ENCODE assay signal across 8 cellular contexts in genomic region chr14:104799657-104800599, GRCh38.
DNase-seq lines count a peak whose midpoint lies in the region; ATAC-seq and TF ChIP-seq lines count a peak whose summit lies in the region.

No MANE protein-coding gene starts in this region.

- TF ChIP-seq POLR2A in erythroblast (IDR thresholded peaks at IDR 0.05; ENCODE audit: low read length), result no peak

- H3K4me3 ChIP-seq in GM12864 (ENCODE audit: low read depth, low read length), result peak overlapping the region; percentile 78; the same call in 1 of the 2 replicates
- H3K4me3 ChIP-seq in mucosa of stomach (ENCODE audit: low read length), result no peak overlapping the region

- ATAC-seq in HG02588 (IDR thresholded peaks at IDR 0.05; ENCODE audit: unreplicated experiment), result peak; percentile 42

- peaks cover 60% of the 10 kb centered on the region for H3K4me1 ChIP-seq in mucosa of stomach (ENCODE audit: control insufficient read depth, insufficient read depth, low read length)

- H3K9me3 ChIP-seq in mucosa of stomach (ENCODE audit: control insufficient read depth, low read length), result no peaks in the 10 kb centered on the region

- no peaks in the 10 kb centered on the region for H3K36me3 ChIP-seq in mucosa of stomach (ENCODE audit: control insufficient read depth, insufficient read depth, low read length)

- H3K9ac ChIP-seq in mucosa of stomach (ENCODE audit: low read length), result peak overlapping the region; percentile 92

- DNase-seq in GM12864 (ENCODE audit: low read depth) (no peak), NOMO-1 (lab: John Stamatoyannopoulos, UW; ENCODE audit: unreplicated experiment in 2 of 2) (peak; percentile 66 to 85), activated T-cell treated with anti-CD3 and anti-CD28 coated beads for 48 hours (ENCODE audit: low read depth) (peak; percentile 74), erythroblast (lab: John Stamatoyannopoulos, UW) (peak; percentile 88 to 93), NCI-H2171 (lab: John Stamatoyannopoulos, UW) (no peak)
- peak; percentile 51 for DNase-seq in stimulated activated CD8-positive, alpha-beta memory T cell treated with anti-CD3 and anti-CD28 coated beads, Interleukin-7, amount 100 ng/mL, for 24 hours (ENCODE audit: low read depth)

- H3K27me3 ChIP-seq in mucosa of stomach (ENCODE audit: control insufficient read depth, insufficient read depth, low read length), result no peaks in the 10 kb centered on the region

- peak; percentile 23 for TF ChIP-seq CTCF in GM12864 (IDR thresholded peaks at IDR 0.05; ENCODE audit: low read depth, low read length, missing control alignments)

Comparison
In these comparisons a context has a peak if more than half of its experiments do, and no peak if none do; other contexts are left out.
1. DNase-seq: peak in NOMO-1 (2 of 2), activated T-cell treated with anti-CD3 and anti-CD28 coated beads for 48 hours (single experiment), erythroblast (2 of 2) and stimulated activated CD8-positive, alpha-beta memory T cell treated with anti-CD3 and anti-CD28 coated beads, Interleukin-7, amount 100 ng/mL, for 24 hours (single experiment); none in GM12864 (single experiment) and NCI-H2171 (single experiment).